Comparison of ENCODE assay signal across 1 cellular context in genomic region chr20:32024683-32025295, GRCh38.
TF ChIP-seq lines count a peak whose summit lies in the region.

No MANE protein-coding gene starts in this region.

TF ChIP-seq in K562, 482 proteins besides CTCF, POLR2A, EP300 and RAD21 (continues in another document):
- TF ChIP-seq ZFP36 (IDR thresholded peaks at IDR 0.05; ENCODE audit: low read depth, low read length, partially characterized antibody) = peak; percentile 10
- no peak for TF ChIP-seq RNF219 (CRISPR knock-in tag; IDR thresholded peaks at IDR 0.05)
- no peak for TF ChIP-seq ARNT (IDR thresholded peaks at IDR 0.05)
- peak; percentile 58; the same call in 1 of the 2 replicates for TF ChIP-seq OTX1 (CRISPR knock-in tag; IDR thresholded peaks at IDR 0.05)
- TF ChIP-seq ZNF384 (IDR thresholded peaks at IDR 0.05; ENCODE audit: low read depth, low read length) = no peak
- no peak for TF ChIP-seq HNRNPH1 (optimal IDR thresholded peaks at IDR 0.05; ENCODE audit: low read depth, low read length)
- no peak for TF ChIP-seq CHAMP1 (IDR thresholded peaks at IDR 0.05)
- TF ChIP-seq, protein P1, sequence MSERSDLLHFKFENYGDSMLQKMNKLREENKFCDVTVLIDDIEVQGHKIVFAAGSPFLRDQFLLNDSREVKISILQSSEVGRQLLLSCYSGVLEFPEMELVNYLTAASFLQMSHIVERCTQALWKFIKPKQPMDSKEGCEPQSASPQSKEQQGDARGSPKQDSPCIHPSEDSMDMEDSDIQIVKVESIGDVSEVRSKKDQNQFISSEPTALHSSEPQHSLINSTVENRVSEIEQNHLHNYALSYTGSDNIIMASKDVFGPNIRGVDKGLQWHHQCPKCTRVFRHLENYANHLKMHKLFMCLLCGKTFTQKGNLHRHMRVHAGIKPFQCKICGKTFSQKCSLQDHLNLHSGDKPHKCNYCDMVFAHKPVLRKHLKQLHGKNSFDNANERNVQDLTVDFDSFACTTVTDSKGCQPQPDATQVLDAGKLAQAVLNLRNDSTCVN (CRISPR knock-in tag; IDR thresholded peaks at IDR 0.05) = 0 out of 2 replicates have a peak, but pooled peaks have one; percentile 45
- TF ChIP-seq MGA (IDR thresholded peaks at IDR 0.05) = no peak
- no peak for TF ChIP-seq BRF1 (IDR thresholded peaks at IDR 0.05; ENCODE audit: borderline replicate concordance, extremely low read depth, insufficient read length)
- TF ChIP-seq KLF13 (tag; IDR thresholded peaks at IDR 0.05; ENCODE audit: borderline replicate concordance, low read depth) = no peak
- peak; percentile 72; the same call in 1 of the 2 replicates for TF ChIP-seq SPI1 (IDR thresholded peaks at IDR 0.05; ENCODE audit: borderline replicate concordance, low read depth, low read length)
- TF ChIP-seq, protein P2, sequence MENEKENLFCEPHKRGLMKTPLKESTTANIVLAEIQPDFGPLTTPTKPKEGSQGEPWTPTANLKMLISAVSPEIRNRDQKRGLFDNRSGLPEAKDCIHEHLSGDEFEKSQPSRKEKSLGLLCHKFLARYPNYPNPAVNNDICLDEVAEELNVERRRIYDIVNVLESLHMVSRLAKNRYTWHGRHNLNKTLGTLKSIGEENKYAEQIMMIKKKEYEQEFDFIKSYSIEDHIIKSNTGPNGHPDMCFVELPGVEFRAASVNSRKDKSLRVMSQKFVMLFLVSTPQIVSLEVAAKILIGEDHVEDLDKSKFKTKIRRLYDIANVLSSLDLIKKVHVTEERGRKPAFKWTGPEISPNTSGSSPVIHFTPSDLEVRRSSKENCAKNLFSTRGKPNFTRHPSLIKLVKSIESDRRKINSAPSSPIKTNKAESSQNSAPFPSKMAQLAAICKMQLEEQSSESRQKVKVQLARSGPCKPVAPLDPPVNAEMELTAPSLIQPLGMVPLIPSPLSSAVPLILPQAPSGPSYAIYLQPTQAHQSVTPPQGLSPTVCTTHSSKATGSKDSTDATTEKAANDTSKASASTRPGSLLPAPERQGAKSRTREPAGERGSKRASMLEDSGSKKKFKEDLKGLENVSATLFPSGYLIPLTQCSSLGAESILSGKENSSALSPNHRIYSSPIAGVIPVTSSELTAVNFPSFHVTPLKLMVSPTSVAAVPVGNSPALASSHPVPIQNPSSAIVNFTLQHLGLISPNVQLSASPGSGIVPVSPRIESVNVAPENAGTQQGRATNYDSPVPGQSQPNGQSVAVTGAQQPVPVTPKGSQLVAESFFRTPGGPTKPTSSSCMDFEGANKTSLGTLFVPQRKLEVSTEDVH (IDR thresholded peaks at IDR 0.05; ENCODE audit: low read depth, partially characterized antibody) = no peak
- 0 out of 2 replicates have a peak, but pooled peaks have one; percentile 43 for TF ChIP-seq THRB (CRISPR knock-in tag; conservative IDR thresholded peaks at IDR 0.05)
- peak; percentile 55; the same call in 1 of the 2 replicates for TF ChIP-seq ELF4 (CRISPR knock-in tag; IDR thresholded peaks at IDR 0.05)
- TF ChIP-seq ZNF512 (tag; IDR thresholded peaks at IDR 0.05) = peak; percentile 99
- no peak for TF ChIP-seq PHF20 (IDR thresholded peaks at IDR 0.05; ENCODE audit: partially characterized antibody)
- TF ChIP-seq, protein P3, sequence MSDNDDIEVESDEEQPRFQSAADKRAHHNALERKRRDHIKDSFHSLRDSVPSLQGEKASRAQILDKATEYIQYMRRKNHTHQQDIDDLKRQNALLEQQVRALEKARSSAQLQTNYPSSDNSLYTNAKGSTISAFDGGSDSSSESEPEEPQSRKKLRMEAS (CRISPR knock-in tag; IDR thresholded peaks at IDR 0.05) = no peak
- TF ChIP-seq, protein P4, sequence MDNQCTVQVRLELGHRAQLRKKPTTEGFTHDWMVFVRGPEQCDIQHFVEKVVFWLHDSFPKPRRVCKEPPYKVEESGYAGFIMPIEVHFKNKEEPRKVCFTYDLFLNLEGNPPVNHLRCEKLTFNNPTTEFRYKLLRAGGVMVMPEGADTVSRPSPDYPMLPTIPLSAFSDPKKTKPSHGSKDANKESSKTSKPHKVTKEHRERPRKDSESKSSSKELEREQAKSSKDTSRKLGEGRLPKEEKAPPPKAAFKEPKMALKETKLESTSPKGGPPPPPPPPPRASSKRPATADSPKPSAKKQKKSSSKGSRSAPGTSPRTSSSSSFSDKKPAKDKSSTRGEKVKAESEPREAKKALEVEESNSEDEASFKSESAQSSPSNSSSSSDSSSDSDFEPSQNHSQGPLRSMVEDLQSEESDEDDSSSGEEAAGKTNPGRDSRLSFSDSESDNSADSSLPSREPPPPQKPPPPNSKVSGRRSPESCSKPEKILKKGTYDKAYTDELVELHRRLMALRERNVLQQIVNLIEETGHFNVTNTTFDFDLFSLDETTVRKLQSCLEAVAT (IDR thresholded peaks at IDR 0.05) = 0 out of 4 replicates have a peak, but pooled peaks of 1 of the 2 experiments have one; percentile 17
- TF ChIP-seq MTA1 (IDR thresholded peaks at IDR 0.05; ENCODE audit: borderline replicate concordance) = peak; percentile 54; the same call in 1 of the 2 replicates
- TF ChIP-seq ZFP30 (CRISPR knock-in tag; IDR thresholded peaks at IDR 0.05; ENCODE audit: borderline replicate concordance) = no peak
- TF ChIP-seq, protein P5, sequence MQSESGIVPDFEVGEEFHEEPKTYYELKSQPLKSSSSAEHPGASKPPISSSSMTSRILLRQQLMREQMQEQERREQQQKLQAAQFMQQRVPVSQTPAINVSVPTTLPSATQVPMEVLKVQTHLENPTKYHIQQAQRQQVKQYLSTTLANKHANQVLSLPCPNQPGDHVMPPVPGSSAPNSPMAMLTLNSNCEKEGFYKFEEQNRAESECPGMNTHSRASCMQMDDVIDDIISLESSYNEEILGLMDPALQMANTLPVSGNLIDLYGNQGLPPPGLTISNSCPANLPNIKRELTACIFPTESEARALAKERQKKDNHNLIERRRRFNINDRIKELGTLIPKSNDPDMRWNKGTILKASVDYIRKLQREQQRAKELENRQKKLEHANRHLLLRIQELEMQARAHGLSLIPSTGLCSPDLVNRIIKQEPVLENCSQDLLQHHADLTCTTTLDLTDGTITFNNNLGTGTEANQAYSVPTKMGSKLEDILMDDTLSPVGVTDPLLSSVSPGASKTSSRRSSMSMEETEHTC (IDR thresholded peaks at IDR 0.05) = no peak
